8 cellular contexts compared by ENCODE assay signal in genomic region chr15:41661078-41661528, GRCh38. TPM values are rescaled to one million over a fixed set of nuclear protein-coding genes. Genes with fewer than 3 reads are reported as not detected.
DNase-seq lines count a peak whose midpoint lies in the region; ATAC-seq and TF ChIP-seq lines count a peak whose summit lies in the region.

No MANE protein-coding gene starts in this region.

- peaks cover 19% of the 10 kb centered on the region for H3K36me3 Mint-ChIP-seq in stimulated activated effector memory CD8-positive, alpha-beta T cell treated with anti-CD3 and anti-CD28 coated beads, Interleukin-12 subunit alpha, Interleukin-12 subunit beta, amount 100 ng/mL, for 72 hours

- H3K4me2 ChIP-seq in SU-DHL-6 (ENCODE audit: low read depth, low read length, poor library complexity, severe bottlenecking) = peak overlapping the region; percentile 81

- peak overlapping the region; percentile 54 for H3K9ac ChIP-seq in SU-DHL-6 (ENCODE audit: low read length)

- peaks cover 27% of the 10 kb centered on the region for H3F3A ChIP-seq in SU-DHL-6 (ENCODE audit: insufficient read depth)

- peak overlapping the region; percentile 97 for H3K4me3 Mint-ChIP-seq in stimulated activated effector memory CD8-positive, alpha-beta T cell treated with anti-CD3 and anti-CD28 coated beads, Interleukin-12 subunit alpha, Interleukin-12 subunit beta, amount 100 ng/mL, for 72 hours

- DNase-seq in left ventricle myocardium inferior (no peak), cardiac septum (ENCODE audit: low spot score) (no peak), foreskin keratinocyte (peak in 1 of 2 donors; percentile 22), cerebellar nuclear complex (lab: John Stamatoyannopoulos, UW) (no peak)
- no peak for DNase-seq in stimulated activated effector memory CD8-positive, alpha-beta T cell treated with anti-CD3 and anti-CD28 coated beads, Interleukin-12 subunit alpha, Interleukin-12 subunit beta, amount 100 ng/mL, for 72 hours (ENCODE audit: low spot score in 2 of 2)
- DNase-seq in NK-92 treated with Interleukin-12 subunit alpha and Interleukin-12 subunit beta, amount 100 ng/mL, for 24 hours (lab: John Stamatoyannopoulos, UW) = no peak

- H3K4me3 ChIP-seq in left ventricle myocardium inferior = peak overlapping the region; percentile 73
- peak overlapping the region; percentile 55 for H3K4me3 ChIP-seq in SU-DHL-6 (ENCODE audit: insufficient read depth, low read length, poor library complexity, severe bottlenecking)

- H3K4me1 ChIP-seq in left ventricle myocardium inferior (peaks cover 59% of the 10 kb centered on the region), foreskin keratinocyte (peaks cover 8% of the 10 kb centered on the region)

- ATAC-seq in foreskin keratinocyte (no peak), GM19467 (IDR thresholded peaks at IDR 0.05; ENCODE audit: unreplicated experiment) (no peak)
- no peak for ATAC-seq in stimulated activated effector memory CD8-positive, alpha-beta T cell treated with anti-CD3 and anti-CD28 coated beads, Interleukin-12 subunit alpha, Interleukin-12 subunit beta, amount 100 ng/mL, for 72 hours

- TF ChIP-seq CTCF in left ventricle myocardium inferior (IDR thresholded peaks at IDR 0.05; ENCODE audit: borderline replicate concordance) (no peak), SU-DHL-6 (IDR thresholded peaks at IDR 0.05; ENCODE audit: insufficient read depth, low read length, poor library complexity, severe bottlenecking) (peak; percentile 5), foreskin keratinocyte (conservative IDR thresholded peaks at IDR 0.05) (peak; percentile 8)

- H3K9me2 ChIP-seq in SU-DHL-6 (replicated peaks; ENCODE audit: insufficient read depth, low read length) = no peaks in the 10 kb centered on the region

- H3K9me3 Mint-ChIP-seq in stimulated activated effector memory CD8-positive, alpha-beta T cell treated with anti-CD3 and anti-CD28 coated beads, Interleukin-12 subunit alpha, Interleukin-12 subunit beta, amount 100 ng/mL, for 72 hours = peaks cover 5% of the 10 kb centered on the region

- H3K4me1 Mint-ChIP-seq in stimulated activated effector memory CD8-positive, alpha-beta T cell treated with anti-CD3 and anti-CD28 coated beads, Interleukin-12 subunit alpha, Interleukin-12 subunit beta, amount 100 ng/mL, for 72 hours = peaks cover 41% of the 10 kb centered on the region

- H3K9me3 ChIP-seq in left ventricle myocardium inferior (replicated peaks) = no peaks in the 10 kb centered on the region
- no peaks in the 10 kb centered on the region for H3K9me3 ChIP-seq in SU-DHL-6 (ENCODE audit: insufficient read depth, low read length)

- H2AFZ ChIP-seq in SU-DHL-6 (ENCODE audit: low read depth, low read length, severe bottlenecking) = peak overlapping the region; percentile 87

- peak overlapping the region; percentile 99 for H3K27ac Mint-ChIP-seq in stimulated activated effector memory CD8-positive, alpha-beta T cell treated with anti-CD3 and anti-CD28 coated beads, Interleukin-12 subunit alpha, Interleukin-12 subunit beta, amount 100 ng/mL, for 72 hours

- peaks cover 53% of the 10 kb centered on the region for H3K79me2 ChIP-seq in SU-DHL-6 (ENCODE audit: insufficient read depth, low read length)

- intact Hi-C loops in left ventricle myocardium inferior (cut with micrococcal nuclease) = no loop called here
- intact Hi-C loops in cardiac septum (cut with DNase I) = loop anchor here (2.0 to 5.0 kb wide), 2 partner anchors 40 to 111 kb away; partner anchors contain the start of gene MAPKBP1

- H3K27me3 ChIP-seq in left ventricle myocardium inferior (ENCODE audit: low read depth) (no peaks in the 10 kb centered on the region), SU-DHL-6 (ENCODE audit: low read length) (no peaks in the 10 kb centered on the region), foreskin keratinocyte (peaks cover 13% of the 10 kb centered on the region)

- H3K36me3 ChIP-seq in left ventricle myocardium inferior = no peaks in the 10 kb centered on the region
- H3K36me3 ChIP-seq in SU-DHL-6 (ENCODE audit: low read length) = no peaks in the 10 kb centered on the region

- H3K27ac ChIP-seq in left ventricle myocardium inferior (replicated peaks) (peak overlapping the region; percentile 88), SU-DHL-6 (ENCODE audit: low read depth, low read length) (peak overlapping the region; percentile 75), foreskin keratinocyte (no peak overlapping the region)

- H4K20me1 ChIP-seq in SU-DHL-6 (ENCODE audit: low read depth, low read length) = no peaks in the 10 kb centered on the region

RNA-seq across cellular contexts. Expression of gene MGA, which starts 0.9 kb away (rescaled TPM):
- 29.6 TPM for total RNA-seq in left ventricle myocardium inferior
- 37.3 TPM for total RNA-seq in cardiac septum
- 19.3 TPM in 2 replicates for total RNA-seq in foreskin keratinocyte
- 0.95 and 1.1 TPM in 2 replicates for polyA plus RNA-seq in foreskin keratinocyte
